Comparison of ENCODE assay signal across 19 cellular contexts in the genomic region with DNA sequence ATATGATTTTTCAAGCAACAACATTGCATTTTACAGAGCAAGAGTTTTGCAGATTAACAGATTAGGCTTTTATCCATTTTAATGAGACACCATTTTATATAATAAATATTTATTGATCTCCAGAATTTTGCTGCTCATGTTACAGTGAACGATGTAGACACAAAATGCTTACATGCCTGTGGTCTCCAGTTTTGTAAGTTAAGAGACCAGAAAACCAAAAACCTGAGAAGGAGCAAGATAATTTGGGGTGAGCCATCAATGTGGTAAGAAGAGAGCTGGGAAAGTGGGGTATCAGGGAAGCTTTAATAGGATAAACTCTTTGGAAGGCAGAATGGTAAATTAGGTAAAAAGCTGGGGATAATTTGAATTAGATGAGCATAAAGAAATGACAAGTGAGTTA.
A peak's percentile ranks its signal among the peaks of the same experiment; 100 is the strongest.
DNase-seq lines count a peak whose midpoint lies in the region; ATAC-seq and TF ChIP-seq lines count a peak whose summit lies in the region.
"Had no signal": no experiment of that assay in that cellular context is flagged by ENCODE, and none has a peak within 500 bp of the region (broad histone marks: within the 10 kb centered on the region; RNA-seq: fewer than 3 reads in every experiment).

No MANE protein-coding gene starts in this region.

- TF ChIP-seq CTCF in SK-N-SH (IDR thresholded peaks at IDR 0.05) (no peak), astrocyte of the cerebellum (IDR thresholded peaks at IDR 0.05; ENCODE audit: low read depth, low read length, missing control alignments) (no peak), choroid plexus epithelial cell (conservative IDR thresholded peaks at IDR 0.05; ENCODE audit: low read depth, low read length) (no peak), tibial nerve (IDR thresholded peaks at IDR 0.05) (no peak), adrenal gland (IDR thresholded peaks at IDR 0.05) (no peak)

- no peak overlapping the region for H3K4me2 ChIP-seq in SK-N-SH
- H3K4me2 ChIP-seq: BLaER1 had no signal

- TF ChIP-seq EP300 in SK-N-SH (IDR thresholded peaks at IDR 0.05; ENCODE audit: borderline replicate concordance in 1 of 2, low read depth in 1 of 2, low read length in 1 of 2): no peak
- no peak for TF ChIP-seq EP300 in tibial nerve (IDR thresholded peaks at IDR 0.05)

- H3K27ac ChIP-seq in SK-N-SH (ENCODE audit: low read depth in 2 of 2, low read length in 1 of 2) (no peak overlapping the region), tibial nerve (no peak overlapping the region), adrenal gland (no peak overlapping the region)
- H3K27ac ChIP-seq: 22Rv1, BLaER1, C4-2B, GM23248 had no signal

- H4K20me1 ChIP-seq in SK-N-SH (ENCODE audit: insufficient read depth): no peaks in the 10 kb centered on the region
- H4K20me1 ChIP-seq: BLaER1 had no signal

- CTCF ChIA-PET in SK-N-SH (lab: Yijun Ruan, JAX): no interaction called here

- no peak overlapping the region for H3K9ac ChIP-seq in SK-N-SH
- H3K9ac ChIP-seq: BLaER1, GM23248 had no signal

- no peaks in the 10 kb centered on the region for H3K9me2 ChIP-seq in SK-N-SH

- no peak overlapping the region for H3K4me3 ChIP-seq in SK-N-SH (ENCODE audit: low read depth in 2 of 2, low read length in 1 of 2)
- H3K4me3 ChIP-seq in astrocyte of the cerebellum (ENCODE audit: low read depth, low read length): no peak overlapping the region
- H3K4me3 ChIP-seq in choroid plexus epithelial cell (ENCODE audit: low read depth, low read length): no peak overlapping the region
- H3K4me3 ChIP-seq in tibial nerve: no peak overlapping the region
- H3K4me3 ChIP-seq in adrenal gland: no peak overlapping the region
- H3K4me3 ChIP-seq: BLaER1, GM23248 had no signal

- H3K9me3 ChIP-seq in SK-N-SH (no peaks in the 10 kb centered on the region), tibial nerve (no peaks in the 10 kb centered on the region), adrenal gland (replicated peaks in 1 of 3) (no peaks in the 10 kb centered on the region)
- H3K9me3 ChIP-seq: BLaER1, Caco-2 had no signal

- 0 out of 2 replicates have a peak overlapping the region, but pooled peaks have one; percentile 41 for H2AFZ ChIP-seq in SK-N-SH (ENCODE audit: low read depth)
- H2AFZ ChIP-seq: GM23248 had no signal

- WGBS in SK-N-SH (ENCODE audit: low lambda C conversion rate): 88% methylated on average over 1 of the region's 1 CpG
- 90 to 94% methylated on average over 1 of the region's 1 CpG for WGBS in tibial nerve, 2 donors
- WGBS in adrenal gland, 4 donors: 79 to 90% (median 88%) methylated on average over 1 of the region's 1 CpG

- H3F3A ChIP-seq in SK-N-SH (replicated peaks; ENCODE audit: insufficient read depth): no peaks in the 10 kb centered on the region

- intact Hi-C loops in adrenal gland (cut with DNase I): no loop called here

- POLR2A ChIA-PET in SK-N-SH (lab: Yijun Ruan, JAX): no interaction called here

- no peaks in the 10 kb centered on the region; a peak in 1 of 4 replicates for H3K4me1 ChIP-seq in SK-N-SH (ENCODE audit: control insufficient read depth in 1 of 2, insufficient read depth in 2 of 2, low read depth in 1 of 2, low read length in 1 of 2)
- no peaks in the 10 kb centered on the region for H3K4me1 ChIP-seq in tibial nerve
- H3K4me1 ChIP-seq in adrenal gland (replicated peaks in 1 of 2): no peaks in the 10 kb centered on the region
- H3K4me1 ChIP-seq: BLaER1, Caco-2 had no signal

- H3K36me3 ChIP-seq in SK-N-SH (replicated peaks in 1 of 2; ENCODE audit: control insufficient read depth in 1 of 2, insufficient read depth in 2 of 2, low read length in 1 of 2): no peaks in the 10 kb centered on the region
- no peaks in the 10 kb centered on the region for H3K36me3 ChIP-seq in tibial nerve
- no peaks in the 10 kb centered on the region for H3K36me3 ChIP-seq in adrenal gland (replicated peaks in 1 of 2)
- H3K36me3 ChIP-seq: BLaER1 had no signal

- TF ChIP-seq RAD21 in SK-N-SH (IDR thresholded peaks at IDR 0.05; ENCODE audit: low read length): no peak

- no peaks in the 10 kb centered on the region for H3K27me3 ChIP-seq in SK-N-SH (ENCODE audit: insufficient read depth)
- H3K27me3 ChIP-seq in tibial nerve: no peaks in the 10 kb centered on the region
- H3K27me3 ChIP-seq in adrenal gland: no peaks in the 10 kb centered on the region
- H3K27me3 ChIP-seq: BLaER1 had no signal

- in situ Hi-C loops in astrocyte of the cerebellum (cut with HindIII; ENCODE audit: low sequenced_read_pairs): no loop called here

- ATAC-seq in SK-N-SH treated with all-trans-retinoic acid at 6 μM for 48 hours: no peak
- ATAC-seq: CD8-positive, alpha-beta T cell; HCT116 had no signal

- DNase-seq in SK-N-SH (no peak), astrocyte of the cerebellum (ENCODE audit: low read depth) (peak; percentile 44), choroid plexus epithelial cell (ENCODE audit: low read depth) (peak; percentile 28), iris pigment epithelial cell (ENCODE audit: low read depth) (peak; percentile 16), RKO (ENCODE audit: low spot score) (no peak), tibial nerve (ENCODE audit: low spot score in 2 of 2) (no peak), adrenal gland (no peak)
- DNase-seq: Caco-2; CD4-positive, CD25-positive, alpha-beta regulatory T cell; CD8-positive, alpha-beta T cell; DMS153; DND-41; GM23248; H9 had no signal

- H3K79me2 ChIP-seq in SK-N-SH (ENCODE audit: insufficient read depth): no peaks in the 10 kb centered on the region; the same call in 1 of the 2 replicates

- TF ChIP-seq POLR2A in tibial nerve (IDR thresholded peaks at IDR 0.05) (no peak), adrenal gland (IDR thresholded peaks at IDR 0.05) (no peak)

TF ChIP-seq in SK-N-SH, 30 proteins besides CTCF, POLR2A, EP300 and RAD21:
- TF ChIP-seq SIN3A (IDR thresholded peaks at IDR 0.05; ENCODE audit: borderline replicate concordance, low read depth, low read length): no peak
- no peak for TF ChIP-seq TAF1 (IDR thresholded peaks at IDR 0.05; ENCODE audit: borderline replicate concordance, low read depth, low read length)
- no peak for TF ChIP-seq TEAD4 (IDR thresholded peaks at IDR 0.05; ENCODE audit: borderline replicate concordance, insufficient read depth)
- TF ChIP-seq MEF2A (IDR thresholded peaks at IDR 0.05; ENCODE audit: borderline replicate concordance, low read depth): no peak

TF ChIP-seq in SK-N-SH treated with all-trans-retinoic acid at 6 μM for 48 hours, 23 proteins besides CTCF, POLR2A, EP300 and RAD21:
- TF ChIP-seq ZNF8 (CRISPR knock-in tag; IDR thresholded peaks at IDR 0.05): no peak
- no peak for TF ChIP-seq ZFP3 (CRISPR knock-in tag; IDR thresholded peaks at IDR 0.05)
- TF ChIP-seq, protein P1, sequence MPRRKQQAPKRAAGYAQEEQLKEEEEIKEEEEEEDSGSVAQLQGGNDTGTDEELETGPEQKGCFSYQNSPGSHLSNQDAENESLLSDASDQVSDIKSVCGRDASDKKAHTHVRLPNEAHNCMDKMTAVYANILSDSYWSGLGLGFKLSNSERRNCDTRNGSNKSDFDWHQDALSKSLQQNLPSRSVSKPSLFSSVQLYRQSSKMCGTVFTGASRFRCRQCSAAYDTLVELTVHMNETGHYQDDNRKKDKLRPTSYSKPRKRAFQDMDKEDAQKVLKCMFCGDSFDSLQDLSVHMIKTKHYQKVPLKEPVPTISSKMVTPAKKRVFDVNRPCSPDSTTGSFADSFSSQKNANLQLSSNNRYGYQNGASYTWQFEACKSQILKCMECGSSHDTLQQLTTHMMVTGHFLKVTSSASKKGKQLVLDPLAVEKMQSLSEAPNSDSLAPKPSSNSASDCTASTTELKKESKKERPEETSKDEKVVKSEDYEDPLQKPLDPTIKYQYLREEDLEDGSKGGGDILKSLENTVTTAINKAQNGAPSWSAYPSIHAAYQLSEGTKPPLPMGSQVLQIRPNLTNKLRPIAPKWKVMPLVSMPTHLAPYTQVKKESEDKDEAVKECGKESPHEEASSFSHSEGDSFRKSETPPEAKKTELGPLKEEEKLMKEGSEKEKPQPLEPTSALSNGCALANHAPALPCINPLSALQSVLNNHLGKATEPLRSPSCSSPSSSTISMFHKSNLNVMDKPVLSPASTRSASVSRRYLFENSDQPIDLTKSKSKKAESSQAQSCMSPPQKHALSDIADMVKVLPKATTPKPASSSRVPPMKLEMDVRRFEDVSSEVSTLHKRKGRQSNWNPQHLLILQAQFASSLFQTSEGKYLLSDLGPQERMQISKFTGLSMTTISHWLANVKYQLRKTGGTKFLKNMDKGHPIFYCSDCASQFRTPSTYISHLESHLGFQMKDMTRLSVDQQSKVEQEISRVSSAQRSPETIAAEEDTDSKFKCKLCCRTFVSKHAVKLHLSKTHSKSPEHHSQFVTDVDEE (CRISPR knock-in tag; IDR thresholded peaks at IDR 0.05): no peak
- no peak for TF ChIP-seq TOX (CRISPR knock-in tag; IDR thresholded peaks at IDR 0.05; ENCODE audit: borderline replicate concordance)
- no peak for TF ChIP-seq PPARA (CRISPR knock-in tag; IDR thresholded peaks at IDR 0.05; ENCODE audit: borderline replicate concordance)

Comparison
In these comparisons a context has a peak if more than half of its experiments do, and no peak if none do; other contexts are left out.
1. DNase-seq: peak in astrocyte of the cerebellum (single experiment), choroid plexus epithelial cell (single experiment) and iris pigment epithelial cell (single experiment); none in SK-N-SH (single experiment), RKO (single experiment), tibial nerve (0 of 2) and adrenal gland (0 of 7).